ENCODE assay signal across 32 cellular contexts in the genomic region with DNA sequence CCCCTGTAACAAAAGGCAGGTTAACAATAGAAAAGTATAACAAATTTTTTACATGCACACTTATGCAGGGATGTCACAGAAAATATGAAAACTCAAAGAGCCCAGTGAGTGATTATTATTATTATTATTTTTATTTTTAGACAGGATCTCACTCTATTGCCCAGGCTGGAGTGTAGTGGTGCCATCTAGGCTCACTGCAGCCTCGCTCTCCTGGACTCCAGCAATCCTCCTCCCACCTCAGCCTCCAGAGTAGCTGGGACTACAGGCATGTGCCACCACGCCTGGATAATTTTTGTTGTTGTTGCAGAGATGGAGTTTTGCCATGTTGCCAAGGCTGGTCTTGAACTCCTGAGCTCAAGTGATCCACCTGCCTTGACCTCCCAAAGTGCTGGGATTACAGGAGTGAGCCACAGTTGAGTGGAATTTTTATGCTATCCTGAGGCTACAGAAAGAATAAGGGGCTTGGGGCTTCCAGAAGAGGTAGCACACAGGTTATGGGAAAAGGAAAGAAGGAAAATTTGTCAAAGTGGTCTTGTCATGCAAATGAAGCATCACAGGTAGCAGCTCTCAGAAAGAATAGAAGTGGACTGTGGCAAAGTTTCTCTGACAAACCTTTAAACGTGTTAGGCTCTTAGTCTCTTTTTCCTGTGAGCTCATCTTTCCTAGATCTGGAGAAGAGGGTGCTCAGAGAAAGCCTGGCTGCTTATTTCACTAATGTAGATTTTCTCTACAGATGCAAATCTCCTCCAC.
"Had no signal": no experiment of that assay in that cellular context is flagged by ENCODE, and none has a peak within 500 bp of the region (broad histone marks: within the 10 kb centered on the region; RNA-seq: fewer than 3 reads in every experiment).

No MANE protein-coding gene starts in this region.

- H3K36me3 Mint-ChIP-seq: activated naive CD8-positive, alpha-beta T cell treated with anti-CD3 and anti-CD28 coated beads for 36 hours had no signal

- H3K4me1 Mint-ChIP-seq: activated CD4-positive, alpha-beta T cell treated with anti-CD3 and anti-CD28 coated beads, Interleukin-2, amount 10 ng/mL, durations not matched to agents 24 days and 14 days; activated naive CD8-positive, alpha-beta T cell treated with anti-CD3 and anti-CD28 coated beads for 36 hours; activated T-helper 17 cell treated with anti-CD3 and anti-CD28 coated beads, Interleukin-2, amount 50 U/mL, for 72 hours had no signal

- H3K36me3 ChIP-seq: brain microvascular endothelial cell, MG63, WERI-Rb-1 had no signal

- H3K4me3 ChIP-seq: MG63, PC-9 had no signal

- H3K4me3 Mint-ChIP-seq: activated CD4-positive, alpha-beta T cell treated with anti-CD3 and anti-CD28 coated beads, Interleukin-2, amount 10 ng/mL, durations not matched to agents 24 days and 14 days; activated CD8-positive, alpha-beta T cell treated with anti-CD3 and anti-CD28 coated beads for 36 hours; activated naive CD8-positive, alpha-beta T cell treated with anti-CD3 and anti-CD28 coated beads for 36 hours; activated T-cell treated with anti-CD3 and anti-CD28 coated beads, Interleukin-2, amount 50 U/mL, for 72 hours; activated T-helper 17 cell treated with anti-CD3 and anti-CD28 coated beads, Interleukin-2, amount 50 U/mL, for 72 hours had no signal

- H3K27ac ChIP-seq: brain microvascular endothelial cell, PC-9, WERI-Rb-1 had no signal

- DNase-seq: activated CD4-positive, alpha-beta T cell treated with anti-CD3 and anti-CD28 coated beads, Interleukin-2, amount 10 ng/mL, durations not matched to agents 24 days and 14 days; activated CD4-positive, alpha-beta T cell treated with anti-CD3 and anti-CD28 coated beads, Interleukin-2, amount 50 U/mL, for 4 hours; activated CD8-positive, alpha-beta T cell treated with anti-CD3 and anti-CD28 coated beads for 36 hours; activated effector memory CD4-positive, alpha-beta T cell treated with anti-CD3 and anti-CD28 coated beads, Interleukin-2, amount 50 U/mL, for 16 hours; activated naive CD4-positive, alpha-beta T cell; activated naive CD4-positive, alpha-beta T cell treated with anti-CD3 and anti-CD28 coated beads, Interleukin-2, amount 50 U/mL, for 16 hours; activated naive CD8-positive, alpha-beta T cell treated with anti-CD3 and anti-CD28 coated beads for 36 hours; activated T-cell treated with anti-CD3 and anti-CD28 coated beads, Interleukin-2, amount 50 U/mL, for 1 hour; activated T-cell treated with anti-CD3 and anti-CD28 coated beads, Interleukin-2, amount 50 U/mL, for 72 hours; amniotic stem cell; aorta; brain microvascular endothelial cell; central memory CD4-positive, alpha-beta T cell; MG63; MV-4-11; NCI-H1092; NCI-H1436 treated with DMSO at 0.1 percent for 48 hours; NCI-H1694 treated with DMSO at 0.1 percent for 48 hours; NCI-H2029 treated with DMSO at 0.1 percent for 48 hours; NCI-H2107; NCI-H2171; NCI-H510A; NCI-H526; NCI-H748 treated with DMSO at 0.1 percent for 48 hours; NK-92 treated with Interleukin-12 subunit alpha and Interleukin-12 subunit beta, amount 100 ng/mL, for 24 hours; PC-9; Right ventricle myocardium superior; SW 1271; T-helper 1 cell; T1000; WERI-Rb-1 had no signal

- H3K27me3 ChIP-seq: MG63 had no signal

- H3K27ac Mint-ChIP-seq: activated CD4-positive, alpha-beta T cell treated with anti-CD3 and anti-CD28 coated beads, Interleukin-2, amount 10 ng/mL, durations not matched to agents 24 days and 14 days; activated CD8-positive, alpha-beta T cell treated with anti-CD3 and anti-CD28 coated beads for 36 hours; activated naive CD8-positive, alpha-beta T cell treated with anti-CD3 and anti-CD28 coated beads for 36 hours; activated T-cell treated with anti-CD3 and anti-CD28 coated beads, Interleukin-2, amount 50 U/mL, for 72 hours; activated T-helper 17 cell treated with anti-CD3 and anti-CD28 coated beads, Interleukin-2, amount 50 U/mL, for 72 hours had no signal

- ATAC-seq: activated CD8-positive, alpha-beta T cell treated with anti-CD3 and anti-CD28 coated beads for 36 hours; activated T-cell treated with anti-CD3 and anti-CD28 coated beads, Interleukin-2, amount 50 U/mL, for 72 hours; activated T-helper 17 cell treated with anti-CD3 and anti-CD28 coated beads, Interleukin-2, amount 50 U/mL, for 72 hours had no signal
